1 cellular context compared by ENCODE assay signal in genomic region chr20:32227744-32228688, GRCh38.
TF ChIP-seq lines count a peak whose summit lies in the region.

No MANE protein-coding gene starts in this region.

TF ChIP-seq in WTC11, 78 proteins besides CTCF, POLR2A, EP300 and RAD21 (continued from another document):
- no peak for TF ChIP-seq ZNF532 (CRISPR knock-in tag; IDR thresholded peaks at IDR 0.05; ENCODE audit: borderline replicate concordance)
- TF ChIP-seq FOXJ3 (CRISPR knock-in tag; IDR thresholded peaks at IDR 0.05; ENCODE audit: borderline replicate concordance) = no peak
- TF ChIP-seq CREB1 (CRISPR knock-in tag; IDR thresholded peaks at IDR 0.05) = no peak
- TF ChIP-seq NFYB (CRISPR knock-in tag; conservative IDR thresholded peaks at IDR 0.05; ENCODE audit: low read depth) = no peak
- no peak for TF ChIP-seq ATF3 (CRISPR knock-in tag; conservative IDR thresholded peaks at IDR 0.05)
- TF ChIP-seq ARID4B (CRISPR knock-in tag; IDR thresholded peaks at IDR 0.05; ENCODE audit: borderline replicate concordance) = no peak
- no peak for TF ChIP-seq ZNF138 (CRISPR knock-in tag; conservative IDR thresholded peaks at IDR 0.05)
- no peak for TF ChIP-seq ZMAT4 (CRISPR knock-in tag; IDR thresholded peaks at IDR 0.05)
- TF ChIP-seq IRF2 (CRISPR knock-in tag; IDR thresholded peaks at IDR 0.05; ENCODE audit: borderline replicate concordance, low read depth) = no peak
